In the genomic region with DNA sequence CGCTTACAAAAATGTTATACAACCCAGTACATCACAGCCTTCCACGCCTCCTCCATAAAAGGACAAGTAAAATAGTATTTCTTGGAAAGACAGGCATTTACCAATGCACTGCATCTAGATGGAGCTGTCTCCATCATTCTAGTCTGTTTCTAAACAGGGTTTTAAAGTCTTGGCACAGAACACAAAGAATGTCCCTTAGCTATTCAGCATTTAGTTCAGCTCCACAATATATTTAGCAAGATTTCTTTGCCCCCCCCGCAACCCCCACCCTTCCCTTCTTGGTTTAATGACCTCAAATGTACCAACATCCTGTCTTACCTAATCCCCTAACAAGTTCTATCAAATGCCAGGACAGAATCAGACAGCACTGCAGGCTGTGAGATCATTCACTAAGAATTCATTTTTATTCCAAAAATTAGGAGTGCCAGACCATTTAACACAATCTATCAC, we compare ENCODE assay signal across 8 cellular contexts.
DNase-seq lines count a peak whose midpoint lies in the region; ATAC-seq, FAIRE-seq and TF ChIP-seq lines count a peak whose summit lies in the region.

No MANE protein-coding gene starts in this region.

- H3K79me2 ChIP-seq in keratinocyte (ENCODE audit: control insufficient read depth, insufficient read depth, low read length): no peaks in the 10 kb centered on the region

- TF ChIP-seq CTCF in keratinocyte (optimal IDR thresholded peaks at IDR 0.05 in 1 of 3, IDR thresholded peaks at IDR 0.05 in 1 of 3, conservative IDR thresholded peaks at IDR 0.05 in 1 of 3; ENCODE audit: extremely low read depth in 1 of 3, insufficient read depth in 2 of 3, low read length in 3 of 3): peak in 2 of 3 experiments; percentile 35 to 53

- peaks cover 91% of the 10 kb centered on the region for H3K4me1 Mint-ChIP-seq in activated T-cell treated with anti-CD3 and anti-CD28 coated beads, Interleukin-2, amount 50 U/mL, for 72 hours (ENCODE audit: low read depth)
- H3K4me1 Mint-ChIP-seq in activated naive CD8-positive, alpha-beta T cell treated with anti-CD3 and anti-CD28 coated beads for 36 hours: peaks cover 94% of the 10 kb centered on the region

- H3K4me3 Mint-ChIP-seq in activated T-cell treated with anti-CD3 and anti-CD28 coated beads, Interleukin-2, amount 50 U/mL, for 72 hours: peak overlapping the region; percentile 32 to 40
- peak overlapping the region; percentile 12 for H3K4me3 Mint-ChIP-seq in activated naive CD8-positive, alpha-beta T cell treated with anti-CD3 and anti-CD28 coated beads for 36 hours

- peaks cover 2% of the 10 kb centered on the region for H3K9me3 ChIP-seq in keratinocyte (ENCODE audit: control insufficient read depth, low read depth, low read length)
- H3K9me3 ChIP-seq in subcutaneous abdominal adipose tissue (ENCODE audit: control insufficient read depth in 5 of 5, low read length in 5 of 5): no peaks in the 10 kb centered on the region

- no peaks in the 10 kb centered on the region for H3K27me3 Mint-ChIP-seq in activated T-cell treated with anti-CD3 and anti-CD28 coated beads, Interleukin-2, amount 50 U/mL, for 72 hours (ENCODE audit: low read depth)
- no peaks in the 10 kb centered on the region for H3K27me3 Mint-ChIP-seq in activated naive CD8-positive, alpha-beta T cell treated with anti-CD3 and anti-CD28 coated beads for 36 hours

- H3K4me1 ChIP-seq in keratinocyte (ENCODE audit: control insufficient read depth, extremely low read depth, insufficient read depth, low read length) (peaks cover 37% of the 10 kb centered on the region), subcutaneous abdominal adipose tissue (ENCODE audit: control insufficient read depth in 5 of 5, insufficient read depth in 5 of 5, low read length in 5 of 5) (peaks cover 0 to 19% (median 13%) of the 10 kb centered on the region in 5 donors)

- peak overlapping the region; percentile 51 for H3K27ac Mint-ChIP-seq in activated T-cell treated with anti-CD3 and anti-CD28 coated beads, Interleukin-2, amount 50 U/mL, for 72 hours
- peak overlapping the region; percentile 82 for H3K27ac Mint-ChIP-seq in activated naive CD8-positive, alpha-beta T cell treated with anti-CD3 and anti-CD28 coated beads for 36 hours

- H3K27ac ChIP-seq in keratinocyte (ENCODE audit: control insufficient read depth, insufficient read depth, low read length): peak overlapping the region; percentile 95
- H3K27ac ChIP-seq in subcutaneous abdominal adipose tissue (ENCODE audit: low read depth, low read length): peak overlapping the region; percentile 55

- FAIRE-seq in keratinocyte (lab: Jason Lieb, UNC): peak; percentile 86

- H3K9me3 Mint-ChIP-seq in activated T-cell treated with anti-CD3 and anti-CD28 coated beads, Interleukin-2, amount 50 U/mL, for 72 hours: no peaks in the 10 kb centered on the region
- H3K9me3 Mint-ChIP-seq in activated naive CD8-positive, alpha-beta T cell treated with anti-CD3 and anti-CD28 coated beads for 36 hours: peaks cover 12% of the 10 kb centered on the region

- H3K36me3 ChIP-seq in keratinocyte (ENCODE audit: control insufficient read depth in 2 of 2, extremely low read depth in 1 of 2, insufficient read depth in 2 of 2, low read length in 2 of 2): no peaks in the 10 kb centered on the region
- no peaks in the 10 kb centered on the region for H3K36me3 ChIP-seq in subcutaneous abdominal adipose tissue (ENCODE audit: control insufficient read depth in 5 of 5, insufficient read depth in 5 of 5, low read length in 5 of 5)

- H3K9me1 ChIP-seq in keratinocyte (ENCODE audit: control insufficient read depth, extremely low read depth, insufficient read depth, low read length): no peaks in the 10 kb centered on the region

- H3K9ac ChIP-seq in keratinocyte (ENCODE audit: control insufficient read depth, extremely low read depth, insufficient read depth, low read length) (peak overlapping the region; percentile 73), subcutaneous abdominal adipose tissue (ENCODE audit: low read length in 5 of 5) (peak overlapping the region in 1 of 5 donors; percentile 70)

- no peaks in the 10 kb centered on the region for H4K20me1 ChIP-seq in keratinocyte (ENCODE audit: control insufficient read depth, extremely low read depth, insufficient read depth, low read length)

- DNase-seq in activated T-cell treated with anti-CD3 and anti-CD28 coated beads, Interleukin-2, amount 50 U/mL, for 72 hours: no peak
- DNase-seq in activated T-cell treated with anti-CD3 and anti-CD28 coated beads for 4 hours (no peak), keratinocyte (ENCODE audit: low read depth, low spot score) (peak; percentile 84), NK-92 (lab: John Stamatoyannopoulos, UW; ENCODE audit: unreplicated experiment) (no peak), HK-2 (ENCODE audit: unreplicated experiment) (no peak)
- no peak for DNase-seq in activated naive CD8-positive, alpha-beta T cell treated with anti-CD3 and anti-CD28 coated beads for 36 hours

- ATAC-seq in activated T-cell treated with anti-CD3 and anti-CD28 coated beads, Interleukin-2, amount 50 U/mL, for 72 hours (replicated peaks in 1 of 2): no peak
- no peak for ATAC-seq in GM21381 (IDR thresholded peaks at IDR 0.05; ENCODE audit: unreplicated experiment)

- H3K27me3 ChIP-seq in keratinocyte (ENCODE audit: control insufficient read depth, extremely low read depth, insufficient read depth, low read length) (no peaks in the 10 kb centered on the region), subcutaneous abdominal adipose tissue (ENCODE audit: control insufficient read depth in 5 of 5, insufficient read depth in 4 of 5, low read length in 5 of 5) (no peaks in the 10 kb centered on the region)

- H3K36me3 Mint-ChIP-seq in activated T-cell treated with anti-CD3 and anti-CD28 coated beads, Interleukin-2, amount 50 U/mL, for 72 hours (ENCODE audit: insufficient read depth in 2 of 2): peaks cover 11 to 18% of the 10 kb centered on the region in 2 donors
- peaks cover 66% of the 10 kb centered on the region for H3K36me3 Mint-ChIP-seq in activated naive CD8-positive, alpha-beta T cell treated with anti-CD3 and anti-CD28 coated beads for 36 hours

- H3K4me2 ChIP-seq in keratinocyte (ENCODE audit: control insufficient read depth, extremely low read depth, insufficient read depth, low read depth, low read length): peak overlapping the region; percentile 58

- peak overlapping the region in 1 of 3 experiments; percentile 0 for H3K4me3 ChIP-seq in keratinocyte (ENCODE audit: control insufficient read depth in 2 of 3, extremely low read depth in 1 of 3, insufficient read depth in 2 of 3, low read depth in 1 of 3, low read length in 3 of 3)
- H3K4me3 ChIP-seq in subcutaneous abdominal adipose tissue (ENCODE audit: low read depth in 1 of 5, low read length in 5 of 5): no peak overlapping the region

- peak overlapping the region; percentile 16 for H2AFZ ChIP-seq in keratinocyte (ENCODE audit: control insufficient read depth, low read length)

- dilution Hi-C loops in keratinocyte (cut with MboI; ENCODE audit: extremely low pct_ligation_motif_present, low sequenced_read_pairs): no loop called here
